1 cellular context compared by ENCODE assay signal in the genomic region with DNA sequence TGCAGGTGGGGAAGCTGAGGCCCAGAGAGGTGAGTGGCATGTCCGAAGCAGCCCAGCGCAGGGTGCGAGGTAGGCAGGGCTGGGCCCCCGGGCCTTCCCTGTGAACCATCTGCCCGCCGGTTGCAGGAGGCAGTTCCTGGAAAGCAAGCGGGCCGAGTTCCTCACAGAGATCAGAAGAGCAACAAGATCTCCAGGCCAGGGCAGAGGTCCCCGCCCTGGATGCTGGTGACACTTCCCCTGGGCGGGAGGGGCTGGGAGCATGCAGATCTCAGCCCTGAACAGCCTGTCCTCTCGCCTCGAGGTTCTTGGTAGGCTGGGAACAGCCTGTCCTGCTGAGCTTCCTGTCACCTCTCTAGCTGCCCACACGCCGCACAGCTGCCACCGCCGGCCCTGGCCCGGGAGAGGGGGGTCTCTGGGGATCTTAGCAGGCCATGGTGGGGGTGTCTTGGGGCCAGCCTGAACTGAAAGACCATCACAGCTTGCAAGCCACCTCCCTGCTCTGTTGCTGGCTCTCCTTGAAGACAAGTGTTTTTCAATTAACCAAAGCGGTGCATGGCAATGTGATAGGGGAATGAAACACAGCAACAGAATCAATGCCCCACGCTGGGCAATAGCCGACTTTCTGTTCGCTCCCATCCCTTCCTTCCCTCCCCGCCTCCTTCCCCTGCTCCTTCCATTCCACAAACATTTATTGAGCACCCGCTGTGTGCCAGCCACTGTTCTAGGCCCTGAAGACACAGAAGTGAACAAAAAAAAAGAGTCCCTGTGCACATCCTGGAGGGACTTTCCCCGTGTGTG.
A peak's percentile ranks its signal among the peaks of the same experiment; 100 is the strongest.
TF ChIP-seq lines count a peak whose summit lies in the region.

No MANE protein-coding gene starts in this region.

TF ChIP-seq in K562, 482 proteins besides CTCF, POLR2A, EP300 and RAD21 (continued from another document and continues in another):
- TF ChIP-seq, protein P1, sequence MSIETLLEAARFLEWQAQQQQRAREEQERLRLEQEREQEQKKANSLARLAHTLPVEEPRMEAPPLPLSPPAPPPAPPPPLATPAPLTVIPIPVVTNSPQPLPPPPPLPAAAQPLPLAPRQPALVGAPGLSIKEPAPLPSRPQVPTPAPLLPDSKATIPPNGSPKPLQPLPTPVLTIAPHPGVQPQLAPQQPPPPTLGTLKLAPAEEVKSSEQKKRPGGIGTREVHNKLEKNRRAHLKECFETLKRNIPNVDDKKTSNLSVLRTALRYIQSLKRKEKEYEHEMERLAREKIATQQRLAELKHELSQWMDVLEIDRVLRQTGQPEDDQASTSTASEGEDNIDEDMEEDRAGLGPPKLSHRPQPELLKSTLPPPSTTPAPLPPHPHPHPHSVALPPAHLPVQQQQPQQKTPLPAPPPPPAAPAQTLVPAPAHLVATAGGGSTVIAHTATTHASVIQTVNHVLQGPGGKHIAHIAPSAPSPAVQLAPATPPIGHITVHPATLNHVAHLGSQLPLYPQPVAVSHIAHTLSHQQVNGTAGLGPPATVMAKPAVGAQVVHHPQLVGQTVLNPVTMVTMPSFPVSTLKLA (conservative IDR thresholded peaks at IDR 0.05): peak in 1 of 2 experiments; percentile 45; a peak in 1 of 4 replicates
- no peak for TF ChIP-seq NFIX (CRISPR knock-in tag; IDR thresholded peaks at IDR 0.05; ENCODE audit: low read depth)
- TF ChIP-seq MAFK (IDR thresholded peaks at IDR 0.05; ENCODE audit: low read length): no peak
- no peak for TF ChIP-seq E2F5 (CRISPR knock-in tag; IDR thresholded peaks at IDR 0.05)
- TF ChIP-seq ARHGAP35 (IDR thresholded peaks at IDR 0.05; ENCODE audit: partially characterized antibody): no peak
- no peak for TF ChIP-seq SIN3B (IDR thresholded peaks at IDR 0.05; ENCODE audit: low read depth)
- no peak for TF ChIP-seq CGGBP1 (CRISPR knock-in tag; IDR thresholded peaks at IDR 0.05)
- no peak for TF ChIP-seq ZNF212 (CRISPR knock-in tag; IDR thresholded peaks at IDR 0.05)
- TF ChIP-seq TRIM28 (IDR thresholded peaks at IDR 0.05): no peak
- TF ChIP-seq NFIC (IDR thresholded peaks at IDR 0.05): no peak
- no peak for TF ChIP-seq KLF10 (CRISPR knock-in tag; IDR thresholded peaks at IDR 0.05)
- TF ChIP-seq ETV6 (IDR thresholded peaks at IDR 0.05; ENCODE audit: borderline replicate concordance in 1 of 2, low read depth in 2 of 2, low read length in 1 of 2): no peak
- no peak for TF ChIP-seq ETV6 (CRISPR knock-in tag; IDR thresholded peaks at IDR 0.05; ENCODE audit: borderline replicate concordance)
- no peak for TF ChIP-seq MAFG (tag; conservative IDR thresholded peaks at IDR 0.05)
- TF ChIP-seq HDAC1 (IDR thresholded peaks at IDR 0.05): peak in 1 of 2 experiments; percentile 19; a peak in 1 of 4 replicates
- no peak for TF ChIP-seq HDAC2 (IDR thresholded peaks at IDR 0.05)
- TF ChIP-seq ZNF75A (CRISPR knock-in tag; IDR thresholded peaks at IDR 0.05): no peak
- no peak for TF ChIP-seq TFE3 (CRISPR knock-in tag; IDR thresholded peaks at IDR 0.05)
- peak; percentile 4 to 22; a peak in 2 of 4 replicates for TF ChIP-seq NRF1 (conservative IDR thresholded peaks at IDR 0.05 in 1 of 2, IDR thresholded peaks at IDR 0.05 in 1 of 2)
- TF ChIP-seq MEF2D (tag; conservative IDR thresholded peaks at IDR 0.05; ENCODE audit: low read depth): no peak
- TF ChIP-seq HNRNPK (IDR thresholded peaks at IDR 0.05; ENCODE audit: low read depth, low read length, poor library complexity, severe bottlenecking): no peak
- no peak for TF ChIP-seq MBD2 (IDR thresholded peaks at IDR 0.05; ENCODE audit: borderline replicate concordance, low read depth)
- TF ChIP-seq, protein P2, sequence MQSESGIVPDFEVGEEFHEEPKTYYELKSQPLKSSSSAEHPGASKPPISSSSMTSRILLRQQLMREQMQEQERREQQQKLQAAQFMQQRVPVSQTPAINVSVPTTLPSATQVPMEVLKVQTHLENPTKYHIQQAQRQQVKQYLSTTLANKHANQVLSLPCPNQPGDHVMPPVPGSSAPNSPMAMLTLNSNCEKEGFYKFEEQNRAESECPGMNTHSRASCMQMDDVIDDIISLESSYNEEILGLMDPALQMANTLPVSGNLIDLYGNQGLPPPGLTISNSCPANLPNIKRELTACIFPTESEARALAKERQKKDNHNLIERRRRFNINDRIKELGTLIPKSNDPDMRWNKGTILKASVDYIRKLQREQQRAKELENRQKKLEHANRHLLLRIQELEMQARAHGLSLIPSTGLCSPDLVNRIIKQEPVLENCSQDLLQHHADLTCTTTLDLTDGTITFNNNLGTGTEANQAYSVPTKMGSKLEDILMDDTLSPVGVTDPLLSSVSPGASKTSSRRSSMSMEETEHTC (IDR thresholded peaks at IDR 0.05): no peak
- TF ChIP-seq EP400 (IDR thresholded peaks at IDR 0.05): peak; percentile 45; the same call in 1 of the 2 replicates
- TF ChIP-seq ZFP30 (CRISPR knock-in tag; IDR thresholded peaks at IDR 0.05; ENCODE audit: borderline replicate concordance): no peak
- TF ChIP-seq, protein P3, sequence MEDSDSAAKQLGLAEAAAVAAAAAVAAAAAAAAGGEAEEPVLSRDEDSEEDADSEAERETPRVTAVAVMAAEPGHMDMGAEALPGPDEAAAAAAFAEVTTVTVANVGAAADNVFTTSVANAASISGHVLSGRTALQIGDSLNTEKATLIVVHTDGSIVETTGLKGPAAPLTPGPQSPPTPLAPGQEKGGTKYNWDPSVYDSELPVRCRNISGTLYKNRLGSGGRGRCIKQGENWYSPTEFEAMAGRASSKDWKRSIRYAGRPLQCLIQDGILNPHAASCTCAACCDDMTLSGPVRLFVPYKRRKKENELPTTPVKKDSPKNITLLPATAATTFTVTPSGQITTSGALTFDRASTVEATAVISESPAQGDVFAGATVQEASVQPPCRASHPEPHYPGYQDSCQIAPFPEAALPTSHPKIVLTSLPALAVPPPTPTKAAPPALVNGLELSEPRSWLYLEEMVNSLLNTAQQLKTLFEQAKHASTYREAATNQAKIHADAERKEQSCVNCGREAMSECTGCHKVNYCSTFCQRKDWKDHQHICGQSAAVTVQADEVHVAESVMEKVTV (CRISPR knock-in tag; IDR thresholded peaks at IDR 0.05): no peak
- no peak for TF ChIP-seq CHD7 (IDR thresholded peaks at IDR 0.05; ENCODE audit: low read depth, low read length)
- no peak for TF ChIP-seq ZNF217 (CRISPR knock-in tag; IDR thresholded peaks at IDR 0.05)
- TF ChIP-seq ZNF347 (CRISPR knock-in tag; IDR thresholded peaks at IDR 0.05; ENCODE audit: low read depth): no peak
- no peak for TF ChIP-seq STAT6 (CRISPR knock-in tag; IDR thresholded peaks at IDR 0.05)
- no peak for TF ChIP-seq DACH1 (IDR thresholded peaks at IDR 0.05; ENCODE audit: partially characterized antibody)
